In the genomic region with DNA sequence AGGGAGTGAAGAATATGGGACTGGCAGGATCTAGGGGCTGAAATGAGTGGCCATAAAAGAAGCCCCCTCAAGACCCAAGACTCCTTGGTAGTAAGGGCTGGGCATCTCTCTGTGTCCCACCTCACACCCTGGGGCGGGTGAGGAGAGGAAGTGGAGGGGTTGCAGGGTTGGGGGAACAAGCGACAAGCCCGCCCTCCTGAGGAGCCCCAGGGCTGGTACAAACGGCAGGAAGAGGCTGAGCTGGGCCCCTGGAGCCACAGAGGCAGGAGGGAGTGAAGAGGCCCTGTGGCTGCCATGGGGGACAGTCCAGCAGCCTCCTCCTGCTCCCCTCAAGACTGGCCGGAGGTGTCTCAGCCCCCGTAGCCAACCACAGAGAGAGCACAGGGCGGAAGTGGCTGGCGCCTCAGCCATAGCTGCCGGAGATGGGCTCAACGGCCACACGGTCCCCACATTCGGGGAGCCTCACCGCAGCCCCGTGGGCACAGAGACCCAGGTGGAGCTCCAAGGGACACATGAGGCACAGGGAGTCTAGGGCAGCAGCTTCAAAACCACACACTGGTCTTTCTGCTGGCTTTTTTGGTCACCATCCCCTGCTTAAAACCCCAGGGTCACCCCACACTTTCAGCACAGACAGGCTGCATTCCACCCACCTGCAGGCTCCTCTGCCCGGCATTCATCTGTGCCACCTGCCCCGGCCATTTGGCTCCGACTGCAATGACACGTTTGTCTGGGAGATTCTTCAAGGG, we compare ENCODE assay signal across 8 cellular contexts. TPM values are rescaled to one million over a fixed set of nuclear protein-coding genes. Genes with fewer than 3 reads are reported as not detected.
DNase-seq lines count a peak whose midpoint lies in the region; ATAC-seq and TF ChIP-seq lines count a peak whose summit lies in the region.

No MANE protein-coding gene starts in this region.

- H3K9me3 ChIP-seq in cardiac muscle cell (ENCODE audit: low read depth) (no peaks in the 10 kb centered on the region), left ventricle myocardium inferior (replicated peaks) (no peaks in the 10 kb centered on the region), mesodermal cell (ENCODE audit: control insufficient read depth, low read length) (no peaks in the 10 kb centered on the region)

- H3K4me3 ChIP-seq in cardiac muscle cell (no peak overlapping the region), left ventricle myocardium inferior (no peak overlapping the region), mesodermal cell (ENCODE audit: extremely low read depth, insufficient read depth, low read length, poor library complexity, severe bottlenecking) (no peak overlapping the region)

- H3K36me3 ChIP-seq in cardiac muscle cell (no peaks in the 10 kb centered on the region), left ventricle myocardium inferior (no peaks in the 10 kb centered on the region), mesodermal cell (ENCODE audit: control insufficient read depth, insufficient read depth, low read length) (no peaks in the 10 kb centered on the region)

- 81 to 87% methylated on average over 12 to 17 of the region's 18 CpGs for WGBS in mesodermal cell (ENCODE audit: insufficient coverage in 2 of 2), 2 experiments

- no peak for DNase-seq in cardiac muscle cell (ENCODE audit: low read depth in 1 of 2, low spot score in 1 of 2)
- DNase-seq in left ventricle myocardium inferior = no peak
- DNase-seq in activated CD4-positive, alpha-beta T cell treated with anti-CD3 and anti-CD28 coated beads, Interleukin-2, amount 50 U/mL, for 48 hours = peak; percentile 16 to 18
- DNase-seq in NCI-H82 treated with DMSO at 0.1 percent for 48 hours (lab: John Stamatoyannopoulos, UW; ENCODE audit: unreplicated experiment) = no peak
- no peak for DNase-seq in Ammon's horn (ENCODE audit: low spot score)
- no peak for DNase-seq in NCI-H187 treated with DMSO at 0.1 percent for 48 hours (lab: John Stamatoyannopoulos, UW)

- no peak for TF ChIP-seq CTCF in cardiac muscle cell (IDR thresholded peaks at IDR 0.05; ENCODE audit: low read depth, low read length)
- no peak for TF ChIP-seq CTCF in left ventricle myocardium inferior (IDR thresholded peaks at IDR 0.05; ENCODE audit: borderline replicate concordance)

- H3K27ac ChIP-seq in cardiac muscle cell (peak overlapping the region; percentile 60), left ventricle myocardium inferior (replicated peaks) (no peak overlapping the region), mesodermal cell (ENCODE audit: low read depth, low read length, severe bottlenecking) (peak overlapping the region; percentile 29)

- H3K27me3 ChIP-seq in cardiac muscle cell (no peaks in the 10 kb centered on the region), left ventricle myocardium inferior (ENCODE audit: low read depth) (no peaks in the 10 kb centered on the region)

- intact Hi-C loops in left ventricle myocardium inferior (cut with micrococcal nuclease) = loop anchor here (5.0 kb wide), 1 partner anchor 104 kb away; no protein-coding TSS in a partner anchor

- H3K4me1 ChIP-seq in cardiac muscle cell (ENCODE audit: low read depth) (peaks cover 10% of the 10 kb centered on the region), left ventricle myocardium inferior (no peaks in the 10 kb centered on the region), mesodermal cell (ENCODE audit: control insufficient read depth, insufficient read depth, low read length, poor library complexity, severe bottlenecking) (peaks cover 7% of the 10 kb centered on the region)

- peak; percentile 61 for ATAC-seq in HG03460 (IDR thresholded peaks at IDR 0.05; ENCODE audit: unreplicated experiment)

RNA-seq across cellular contexts. Expression of a gene that starts 0.6 kb away (rescaled TPM):
- total RNA-seq in cardiac muscle cell = 0.18 and 1.6 TPM in 2 replicates
- polyA plus RNA-seq in cardiac muscle cell = 1.3 and 5.1 TPM in 2 replicates
- not detected for total RNA-seq in left ventricle myocardium inferior
- polyA plus RNA-seq in mesodermal cell (2013, experiment 1 of 2) = 0.07 TPM
- 0.10 TPM for polyA plus RNA-seq in mesodermal cell (2013, experiment 2 of 2)

Comparison
In these comparisons a context has a peak if more than half of its experiments do, and no peak if none do; other contexts are left out.
1. DNase-seq: peak in activated CD4-positive, alpha-beta T cell treated with anti-CD3 and anti-CD28 coated beads, Interleukin-2, amount 50 U/mL, for 48 hours (2 of 2); none in cardiac muscle cell (0 of 2), left ventricle myocardium inferior (single experiment), NCI-H82 treated with DMSO at 0.1 percent for 48 hours (single experiment), Ammon's horn (single experiment) and NCI-H187 treated with DMSO at 0.1 percent for 48 hours (single experiment).